Comparison of ENCODE assay signal across 8 cellular contexts in genomic region chr15:85044251-85044853, GRCh38.
DNase-seq lines count a peak whose midpoint lies in the region; ATAC-seq and TF ChIP-seq lines count a peak whose summit lies in the region.

No MANE protein-coding gene starts in this region.

- intact Hi-C loops in activated CD4-positive, alpha-beta T cell treated with anti-CD3 and anti-CD28 coated beads for 36 hours (cut with DNase I, micrococcal nuclease) = loop anchor here (1.0 to 2.0 kb wide), 3 partner anchors 64 to 89 kb away; partner anchors contain the start of gene PDE8A (in 1 of the 2)
- intact Hi-C loops in naive thymus-derived CD4-positive, alpha-beta T cell (cut with micrococcal nuclease) = loop anchor here (1.0 to 10.0 kb wide), 7 partner anchors 64 to 456 kb away; partner anchors contain the start of gene PDE8A (in 1 of the 2)

- H3K4me3 Mint-ChIP-seq in activated CD4-positive, alpha-beta T cell treated with anti-CD3 and anti-CD28 coated beads for 36 hours = no peak overlapping the region
- H3K4me3 Mint-ChIP-seq in naive thymus-derived CD4-positive, alpha-beta T cell = no peak overlapping the region

- H3K4me1 Mint-ChIP-seq in activated CD4-positive, alpha-beta T cell treated with anti-CD3 and anti-CD28 coated beads for 36 hours = peaks cover 13% of the 10 kb centered on the region
- H3K4me1 Mint-ChIP-seq in naive thymus-derived CD4-positive, alpha-beta T cell = peaks cover 7 to 44% (median 21%) of the 10 kb centered on the region in 7 donors

- peaks cover 0 to 6% of the 10 kb centered on the region in 2 donors for H3K4me1 ChIP-seq in naive thymus-derived CD4-positive, alpha-beta T cell (ENCODE audit: control insufficient read depth in 2 of 2, insufficient read depth in 2 of 2, low read length in 2 of 2)

- H3K36me3 ChIP-seq in MG63 = no peaks in the 10 kb centered on the region
- no peaks in the 10 kb centered on the region for H3K36me3 ChIP-seq in naive thymus-derived CD4-positive, alpha-beta T cell (ENCODE audit: control insufficient read depth in 2 of 3, insufficient read depth in 3 of 3, low read length in 3 of 3)

- no peaks in the 10 kb centered on the region for H3K27me3 ChIP-seq in MG63
- no peaks in the 10 kb centered on the region for H3K27me3 ChIP-seq in naive thymus-derived CD4-positive, alpha-beta T cell (ENCODE audit: control insufficient read depth in 2 of 2, insufficient read depth in 2 of 2, low read length in 2 of 2)

- POLR2A ChIA-PET in activated CD4-positive, alpha-beta T cell treated with anti-CD3 and anti-CD28 coated beads for 36 hours (lab: Charles Lee) = interaction anchor here (0.7 kb wide), 1 partner anchor 167 kb away, joined by 3 read pairs; no protein-coding TSS in a partner anchor
- POLR2A ChIA-PET in naive thymus-derived CD4-positive, alpha-beta T cell (lab: Charles Lee) = interaction anchor here (1.3 to 1.8 kb wide), 3 partner anchors 57 to 64 kb away, joined by 4 to 15 read pairs (median 4); partner anchors contain the start of gene PDE8A

- no peak overlapping the region for H3K27ac Mint-ChIP-seq in activated CD4-positive, alpha-beta T cell treated with anti-CD3 and anti-CD28 coated beads for 36 hours
- H3K27ac Mint-ChIP-seq in naive thymus-derived CD4-positive, alpha-beta T cell = peak overlapping the region in 3 of 9 donors; percentile 15 to 61 (median 53)

- H3K4me3 ChIP-seq in AG10803 (ENCODE audit: low read length) (no peak overlapping the region), MG63 (no peak overlapping the region), epithelial cell of proximal tubule (ENCODE audit: low read depth, low read length) (no peak overlapping the region)
- no peak overlapping the region for H3K4me3 ChIP-seq in naive thymus-derived CD4-positive, alpha-beta T cell (ENCODE audit: low read length)

- H3K27ac ChIP-seq in naive thymus-derived CD4-positive, alpha-beta T cell (ENCODE audit: low read depth, low read length) = no peak overlapping the region

- no peaks in the 10 kb centered on the region for H3K9me3 ChIP-seq in MG63
- no peaks in the 10 kb centered on the region for H3K9me3 ChIP-seq in naive thymus-derived CD4-positive, alpha-beta T cell (ENCODE audit: control insufficient read depth in 2 of 3, low read length in 3 of 3)

- H3K27me3 Mint-ChIP-seq in activated CD4-positive, alpha-beta T cell treated with anti-CD3 and anti-CD28 coated beads for 36 hours = no peaks in the 10 kb centered on the region
- H3K27me3 Mint-ChIP-seq in naive thymus-derived CD4-positive, alpha-beta T cell = no peaks in the 10 kb centered on the region

- TF ChIP-seq CTCF in AG10803 (conservative IDR thresholded peaks at IDR 0.05; ENCODE audit: low read length) (peak; percentile 90), GM12873 (IDR thresholded peaks at IDR 0.05; ENCODE audit: insufficient read depth, low read depth, low read length, missing control alignments) (peak; percentile 82), epithelial cell of proximal tubule (conservative IDR thresholded peaks at IDR 0.05; ENCODE audit: low read depth, low read length) (peak; percentile 81)

- DNase-seq in AG10803 (ENCODE audit: low read depth) (peak; percentile 71), MG63 (peak; percentile 32), epithelial cell of proximal tubule (ENCODE audit: low read depth) (no peak), ureter (ENCODE audit: low spot score) (peak; percentile 61)
- DNase-seq in activated CD4-positive, alpha-beta T cell treated with anti-CD3 and anti-CD28 coated beads for 36 hours = peak; percentile 68
- peak in 8 of 9 donors; percentile 15 to 43 (median 30) for DNase-seq in naive thymus-derived CD4-positive, alpha-beta T cell

- no peaks in the 10 kb centered on the region for H3K36me3 Mint-ChIP-seq in activated CD4-positive, alpha-beta T cell treated with anti-CD3 and anti-CD28 coated beads for 36 hours (ENCODE audit: low read depth)
- peaks cover 0 to 3% (median 0%) of the 10 kb centered on the region in 5 donors for H3K36me3 Mint-ChIP-seq in naive thymus-derived CD4-positive, alpha-beta T cell

- H3K9me3 Mint-ChIP-seq in activated CD4-positive, alpha-beta T cell treated with anti-CD3 and anti-CD28 coated beads for 36 hours (ENCODE audit: low read depth) = no peaks in the 10 kb centered on the region
- H3K9me3 Mint-ChIP-seq in naive thymus-derived CD4-positive, alpha-beta T cell = no peaks in the 10 kb centered on the region

- ATAC-seq in activated CD4-positive, alpha-beta T cell treated with anti-CD3 and anti-CD28 coated beads for 36 hours = peak; percentile 57
- ATAC-seq in naive thymus-derived CD4-positive, alpha-beta T cell = peak; percentile 61
- no peak for ATAC-seq in GM18867 (IDR thresholded peaks at IDR 0.05; ENCODE audit: unreplicated experiment)

- CTCF ChIA-PET in activated CD4-positive, alpha-beta T cell treated with anti-CD3 and anti-CD28 coated beads for 36 hours (lab: Charles Lee) = interaction anchor here (0.6 to 2.0 kb wide), 23 partner anchors 14 to 705 kb away, joined by 3 to 11 read pairs (median 3); no protein-coding TSS in a partner anchor
- CTCF ChIA-PET in naive thymus-derived CD4-positive, alpha-beta T cell (lab: Charles Lee) = interaction anchor here (0.5 to 4.4 kb wide), 16 partner anchors 12 to 456 kb away, joined by 3 to 27 read pairs (median 4); no protein-coding TSS in a partner anchor
